ENCODE assay signal across 29 cellular contexts in genomic region chr22:43530864-43531201, GRCh38.
DNase-seq lines count a peak whose midpoint lies in the region; ATAC-seq and TF ChIP-seq lines count a peak whose summit lies in the region.
"Had no signal": no experiment of that assay in that cellular context is flagged by ENCODE, and none has a peak within 500 bp of the region (broad histone marks: within the 10 kb centered on the region; RNA-seq: fewer than 3 reads in every experiment).

No MANE protein-coding gene starts in this region.

- H3K4me3 Mint-ChIP-seq in neural crest cell = no peak overlapping the region
- H3K4me3 Mint-ChIP-seq: effector memory CD8-positive, alpha-beta T cell; natural killer cell had no signal

- H3K27ac ChIP-seq in effector memory CD4-positive, alpha-beta T cell (ENCODE audit: insufficient read depth, low read length, poor library complexity, severe bottlenecking) = no peak overlapping the region
- H3K27ac ChIP-seq: coronary artery, lower lobe of right lung, SJSA1, testis, uterus, VCaP had no signal

- H3K9me3 Mint-ChIP-seq in neural crest cell = no peaks in the 10 kb centered on the region
- H3K9me3 Mint-ChIP-seq: activated naive CD4-positive, alpha-beta T cell treated with anti-CD3 and anti-CD28 coated beads, Interleukin-2, amount 50 U/mL, for 72 hours; effector memory CD8-positive, alpha-beta T cell; natural killer cell had no signal

- peak overlapping the region; percentile 43 for H3K27ac Mint-ChIP-seq in neural crest cell (ENCODE audit: unreplicated experiment)
- H3K27ac Mint-ChIP-seq: activated naive CD4-positive, alpha-beta T cell treated with anti-CD3 and anti-CD28 coated beads, Interleukin-2, amount 50 U/mL, for 72 hours; effector memory CD8-positive, alpha-beta T cell; natural killer cell had no signal

- ATAC-seq in GM19324 (IDR thresholded peaks at IDR 0.05; ENCODE audit: low FRiP score, unreplicated experiment) = no peak
- ATAC-seq: activated naive CD4-positive, alpha-beta T cell treated with anti-CD3 and anti-CD28 coated beads, Interleukin-2, amount 50 U/mL, for 72 hours; effector memory CD8-positive, alpha-beta T cell; lower lobe of right lung; natural killer cell had no signal

- no peaks in the 10 kb centered on the region for H3K27me3 Mint-ChIP-seq in neural crest cell (ENCODE audit: low read depth)

- no peak overlapping the region for H3K4me3 ChIP-seq in epithelial cell of esophagus (ENCODE audit: low read length)
- no peak overlapping the region for H3K4me3 ChIP-seq in effector memory CD4-positive, alpha-beta T cell (ENCODE audit: insufficient read depth, low read depth, low read length, poor library complexity, severe bottlenecking)
- H3K4me3 ChIP-seq: coronary artery, HAP-1, lower lobe of right lung, SJSA1, smooth muscle cell, uterus had no signal

- H3K4me1 Mint-ChIP-seq in neural crest cell = no peaks in the 10 kb centered on the region
- H3K4me1 Mint-ChIP-seq: natural killer cell had no signal

- H3K9me3 ChIP-seq in effector memory CD4-positive, alpha-beta T cell (ENCODE audit: control insufficient read depth, low read length) = no peaks in the 10 kb centered on the region
- H3K9me3 ChIP-seq: HAP-1, lower lobe of right lung, SJSA1, testis, uterus had no signal

- H3K36me3 Mint-ChIP-seq in neural crest cell (ENCODE audit: low read depth) = no peaks in the 10 kb centered on the region
- H3K36me3 Mint-ChIP-seq: activated naive CD4-positive, alpha-beta T cell treated with anti-CD3 and anti-CD28 coated beads, Interleukin-2, amount 50 U/mL, for 72 hours; natural killer cell had no signal

- no peaks in the 10 kb centered on the region for H3K36me3 ChIP-seq in effector memory CD4-positive, alpha-beta T cell (ENCODE audit: control insufficient read depth, insufficient read depth, low read length)
- H3K36me3 ChIP-seq: HAP-1, lower lobe of right lung, SJSA1, uterus had no signal

- no peaks in the 10 kb centered on the region for H3K4me1 ChIP-seq in effector memory CD4-positive, alpha-beta T cell (ENCODE audit: control insufficient read depth, insufficient read depth, low read length, poor library complexity, severe bottlenecking)
- H3K4me1 ChIP-seq: HAP-1, lower lobe of right lung, SJSA1, testis, uterus had no signal

- TF ChIP-seq CTCF in epithelial cell of esophagus (IDR thresholded peaks at IDR 0.05; ENCODE audit: insufficient read depth, low read depth, low read length, missing control alignments) = no peak
- no peak for TF ChIP-seq CTCF in neural crest cell (conservative IDR thresholded peaks at IDR 0.05)

- no peaks in the 10 kb centered on the region for H3K27me3 ChIP-seq in effector memory CD4-positive, alpha-beta T cell (replicated peaks; ENCODE audit: control insufficient read depth, insufficient read depth, low read length, poor library complexity, severe bottlenecking)
- H3K27me3 ChIP-seq: SJSA1, testis, uterus had no signal

- DNase-seq in Ammon's horn (ENCODE audit: low spot score) (peak; percentile 8), NCI-H69 (lab: John Stamatoyannopoulos, UW) (peak; percentile 39), epithelial cell of esophagus (ENCODE audit: low read depth) (peak; percentile 87), neural crest cell (ENCODE audit: low read depth, low spot score) (no peak), HUDEP-2 (lab: John Stamatoyannopoulos, UW; ENCODE audit: unreplicated experiment in 76 of 76) (no peak)
- DNase-seq in effector memory CD4-positive, alpha-beta T cell = no peak
- DNase-seq in activated T-cell treated with anti-CD3 and anti-CD28 coated beads, Interleukin-2, amount 50 U/mL, for 48 hours = no peak
- DNase-seq: activated CD4-positive, alpha-beta T cell treated with anti-CD3 and anti-CD28 coated beads for 48 hours; activated effector memory CD4-positive, alpha-beta T cell treated with Interleukin-2 at 50 U/mL for 16 hours; effector memory CD8-positive, alpha-beta T cell; Kasumi-1; lower lobe of right lung; natural killer cell; NCI-H1417 treated with DMSO at 0.1 percent for 48 hours; NCI-H2107; NCI-H446 treated with DMSO at 0.1 percent for 48 hours; NCI-H82; retina; stimulated activated naive CD4-positive, alpha-beta T cell treated with Interleukin-2 at 50 U/mL for 16 hours; T1000; testis; uterus had no signal

Comparison
In these comparisons a context has a peak if more than half of its experiments do, and no peak if none do; other contexts are left out.
1. DNase-seq: peak in Ammon's horn (single experiment), NCI-H69 (single experiment) and epithelial cell of esophagus (single experiment); none in neural crest cell (single experiment), effector memory CD4-positive, alpha-beta T cell (0 of 3), activated T-cell treated with anti-CD3 and anti-CD28 coated beads, Interleukin-2, amount 50 U/mL, for 48 hours (0 of 2) and HUDEP-2 (0 of 76).